9 cellular contexts compared by ENCODE assay signal in genomic region chr1:61141288-61142044, GRCh38. TPM values are rescaled to one million over a fixed set of nuclear protein-coding genes. Genes with fewer than 3 reads are reported as not detected.
DNase-seq lines count a peak whose midpoint lies in the region; ATAC-seq and TF ChIP-seq lines count a peak whose summit lies in the region.
"Had no signal": no experiment of that assay in that cellular context is flagged by ENCODE, and none has a peak within 500 bp of the region (broad histone marks: within the 10 kb centered on the region; RNA-seq: fewer than 3 reads in every experiment).

No MANE protein-coding gene starts in this region.

- no peak overlapping the region for H3K4me2 ChIP-seq in parathyroid adenoma (ENCODE audit: low read length)

- no peak overlapping the region for H3K9ac ChIP-seq in parathyroid adenoma

- H3K4me3 ChIP-seq in choroid plexus epithelial cell (ENCODE audit: low read depth, low read length) (no peak overlapping the region), parathyroid adenoma (ENCODE audit: low read depth, low read length) (no peak overlapping the region)

- peaks cover 27% of the 10 kb centered on the region for H3K79me2 ChIP-seq in parathyroid adenoma

- TF ChIP-seq CTCF in choroid plexus epithelial cell (conservative IDR thresholded peaks at IDR 0.05; ENCODE audit: low read depth, low read length) (no peak), parathyroid adenoma (IDR thresholded peaks at IDR 0.05) (no peak)

- POLR2A ChIA-PET in activated CD8-positive, alpha-beta T cell treated with anti-CD3 and anti-CD28 coated beads, Interleukin-2, amount 10 ng/mL, durations not matched to agents 7 days and 5 days (lab: Charles Lee), result no interaction called here

- peak; percentile 51 for DNase-seq in GM03348 (ENCODE audit: low spot score)
- DNase-seq in NCI-H510A treated with DMSO at 0.1 percent for 48 hours (lab: John Stamatoyannopoulos, UW), result peak; percentile 90
- DNase-seq in choroid plexus epithelial cell (ENCODE audit: low read depth), result peak; percentile 91
- no peak for DNase-seq in T-helper 2 cell treated with Interferon-gamma antibody and Interleukin-4, amounts not matched to agents 5 μg/mL and 100 μg/mL, for 36 hours (ENCODE audit: low spot score)
- DNase-seq in NK-92 treated with Interleukin-12 subunit alpha and Interleukin-12 subunit beta, amount 100 ng/mL, for 24 hours (lab: John Stamatoyannopoulos, UW), result no peak
- DNase-seq in activated CD8-positive, alpha-beta T cell treated with anti-CD3 and anti-CD28 coated beads, Interleukin-2, amount 10 ng/mL, durations not matched to agents 7 days and 5 days, result no peak

- no peaks in the 10 kb centered on the region for H3K36me3 Mint-ChIP-seq in T-helper 2 cell treated with Interferon-gamma antibody and Interleukin-4, amounts not matched to agents 5 μg/mL and 100 μg/mL, for 36 hours (ENCODE audit: low read depth)
- no peaks in the 10 kb centered on the region for H3K36me3 Mint-ChIP-seq in activated CD8-positive, alpha-beta T cell treated with anti-CD3 and anti-CD28 coated beads, Interleukin-2, amount 10 ng/mL, durations not matched to agents 7 days and 5 days (ENCODE audit: low read depth)
- H3K36me3 Mint-ChIP-seq: immature natural killer cell had no signal

- H3K9me3 ChIP-seq in parathyroid adenoma (ENCODE audit: control insufficient read depth, low read length), result no peaks in the 10 kb centered on the region

- no peaks in the 10 kb centered on the region for H3K4me1 Mint-ChIP-seq in T-helper 2 cell treated with Interferon-gamma antibody and Interleukin-4, amounts not matched to agents 5 μg/mL and 100 μg/mL, for 36 hours (ENCODE audit: low read depth)
- peaks cover 3% of the 10 kb centered on the region for H3K4me1 Mint-ChIP-seq in activated CD8-positive, alpha-beta T cell treated with anti-CD3 and anti-CD28 coated beads, Interleukin-2, amount 10 ng/mL, durations not matched to agents 7 days and 5 days (ENCODE audit: low read depth)

- H3K9me3 Mint-ChIP-seq in T-helper 2 cell treated with Interferon-gamma antibody and Interleukin-4, amounts not matched to agents 5 μg/mL and 100 μg/mL, for 36 hours, result no peaks in the 10 kb centered on the region
- no peaks in the 10 kb centered on the region for H3K9me3 Mint-ChIP-seq in activated CD8-positive, alpha-beta T cell treated with anti-CD3 and anti-CD28 coated beads, Interleukin-2, amount 10 ng/mL, durations not matched to agents 7 days and 5 days (ENCODE audit: insufficient read depth)
- H3K9me3 Mint-ChIP-seq: immature natural killer cell had no signal

- peaks cover 11% of the 10 kb centered on the region for H3K4me1 ChIP-seq in parathyroid adenoma

- no peaks in the 10 kb centered on the region for H3K27me3 ChIP-seq in parathyroid adenoma (ENCODE audit: control insufficient read depth, insufficient read depth, low read length)

- no peak overlapping the region for H3K4me3 Mint-ChIP-seq in T-helper 2 cell treated with Interferon-gamma antibody and Interleukin-4, amounts not matched to agents 5 μg/mL and 100 μg/mL, for 36 hours
- no peak overlapping the region for H3K4me3 Mint-ChIP-seq in activated CD8-positive, alpha-beta T cell treated with anti-CD3 and anti-CD28 coated beads, Interleukin-2, amount 10 ng/mL, durations not matched to agents 7 days and 5 days

- H3K27ac Mint-ChIP-seq in T-helper 2 cell treated with Interferon-gamma antibody and Interleukin-4, amounts not matched to agents 5 μg/mL and 100 μg/mL, for 36 hours, result no peak overlapping the region
- no peak overlapping the region for H3K27ac Mint-ChIP-seq in activated CD8-positive, alpha-beta T cell treated with anti-CD3 and anti-CD28 coated beads, Interleukin-2, amount 10 ng/mL, durations not matched to agents 7 days and 5 days

- H3K27ac ChIP-seq in parathyroid adenoma, result peak overlapping the region; percentile 16

- no peak overlapping the region for H2AFZ ChIP-seq in parathyroid adenoma

- CTCF ChIA-PET in activated CD8-positive, alpha-beta T cell treated with anti-CD3 and anti-CD28 coated beads, Interleukin-2, amount 10 ng/mL, durations not matched to agents 7 days and 5 days (lab: Charles Lee), result interaction anchor here (0.9 kb wide), 1 partner anchor 92 kb away, joined by 4 read pairs; no protein-coding TSS in a partner anchor

- no peaks in the 10 kb centered on the region for H3K36me3 ChIP-seq in parathyroid adenoma (ENCODE audit: control insufficient read depth, insufficient read depth, low read length)

- no peak for ATAC-seq in HG03095 (IDR thresholded peaks at IDR 0.05; ENCODE audit: unreplicated experiment)
- no peak for ATAC-seq in activated CD8-positive, alpha-beta T cell treated with anti-CD3 and anti-CD28 coated beads, Interleukin-2, amount 10 ng/mL, durations not matched to agents 7 days and 5 days

- peaks cover 15% of the 10 kb centered on the region for H3K27me3 Mint-ChIP-seq in T-helper 2 cell treated with Interferon-gamma antibody and Interleukin-4, amounts not matched to agents 5 μg/mL and 100 μg/mL, for 36 hours (ENCODE audit: low read depth)
- H3K27me3 Mint-ChIP-seq in activated CD8-positive, alpha-beta T cell treated with anti-CD3 and anti-CD28 coated beads, Interleukin-2, amount 10 ng/mL, durations not matched to agents 7 days and 5 days (ENCODE audit: low read depth), result peaks cover 5% of the 10 kb centered on the region

RNA-seq across cellular contexts. Expression of gene NFIA, which starts 59.1 kb away (rescaled TPM):
- total RNA-seq in activated CD8-positive, alpha-beta T cell treated with anti-CD3 and anti-CD28 coated beads, Interleukin-2, amount 10 ng/mL, durations not matched to agents 7 days and 5 days, result under 1 TPM; 0.66 to 0.78 TPM

Comparison
In these comparisons a context has a peak if more than half of its experiments do, and no peak if none do; other contexts are left out.
1. DNase-seq: peak in GM03348 (single experiment), NCI-H510A treated with DMSO at 0.1 percent for 48 hours (single experiment) and choroid plexus epithelial cell (single experiment); none in T-helper 2 cell treated with Interferon-gamma antibody and Interleukin-4, amounts not matched to agents 5 μg/mL and 100 μg/mL, for 36 hours (single experiment), NK-92 treated with Interleukin-12 subunit alpha and Interleukin-12 subunit beta, amount 100 ng/mL, for 24 hours (single experiment) and activated CD8-positive, alpha-beta T cell treated with anti-CD3 and anti-CD28 coated beads, Interleukin-2, amount 10 ng/mL, durations not matched to agents 7 days and 5 days (single experiment).